ENCODE assay signal across 8 cellular contexts in the genomic region with DNA sequence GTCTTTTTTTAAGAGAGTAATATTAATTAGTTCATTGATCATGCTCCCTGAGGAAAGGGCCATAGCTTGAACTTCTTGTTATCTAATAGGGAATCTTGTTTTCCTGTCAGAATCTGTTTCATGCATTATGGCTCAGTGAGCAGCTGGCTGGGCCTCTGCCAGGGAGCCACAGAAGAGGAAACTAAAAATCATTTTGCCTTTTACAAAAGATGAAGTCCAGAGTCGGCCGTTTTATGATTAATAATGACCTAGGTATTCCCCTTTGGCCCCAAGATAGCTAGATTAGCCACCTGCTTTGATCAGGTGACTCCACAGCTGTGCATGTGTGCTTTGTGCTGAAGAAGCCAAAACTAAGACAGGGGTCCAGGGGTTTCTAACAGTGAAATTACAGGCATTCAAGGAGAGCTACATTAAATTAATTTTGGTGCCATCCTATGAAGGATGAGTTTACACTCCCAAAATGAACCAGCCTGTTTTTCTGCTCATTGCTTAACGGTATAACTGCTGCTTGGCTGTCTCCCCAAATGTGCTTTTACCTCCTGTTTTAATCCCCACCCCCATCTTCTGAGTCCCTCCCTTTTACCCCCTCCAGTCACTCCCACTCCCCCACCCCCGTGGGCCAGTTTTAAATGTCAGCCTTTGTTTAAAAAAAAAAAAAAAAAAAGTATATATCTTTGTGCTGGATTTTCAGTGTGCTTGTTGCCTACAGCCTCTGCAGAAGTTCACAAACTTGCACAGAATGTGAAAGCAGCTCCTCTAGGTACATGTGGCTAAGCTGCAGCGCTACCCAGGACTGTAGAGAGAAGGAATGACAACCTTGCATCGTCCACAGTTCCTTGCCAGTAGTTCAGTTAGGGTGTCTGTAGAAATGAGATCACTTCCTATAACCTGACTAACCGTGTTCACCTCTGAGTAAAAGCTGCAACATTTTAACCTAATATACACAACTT.
DNase-seq lines count a peak whose midpoint lies in the region; ATAC-seq lines count a peak whose summit lies in the region.

No MANE protein-coding gene starts in this region.

- peaks cover 58% of the 10 kb centered on the region for H3K4me1 Mint-ChIP-seq in activated T-helper 1 cell treated with anti-CD3 and anti-CD28 coated beads, Interleukin-12 subunit alpha, Interleukin-12 subunit beta, Interleukin-2, Interleukin-4 antibody, amounts not matched to agents 30 ng/mL and 10 ng/mL and 1 ng/mL, durations not matched to agents 14 hours and 24 hours and 36 hours (ENCODE audit: low read depth)
- peaks cover 17 to 22% of the 10 kb centered on the region in 2 donors for H3K4me1 Mint-ChIP-seq in effector memory CD8-positive, alpha-beta T cell (ENCODE audit: low read depth in 2 of 2)

- H3K27ac Mint-ChIP-seq in activated T-helper 1 cell treated with anti-CD3 and anti-CD28 coated beads, Interleukin-12 subunit alpha, Interleukin-12 subunit beta, Interleukin-2, Interleukin-4 antibody, amounts not matched to agents 30 ng/mL and 10 ng/mL and 1 ng/mL, durations not matched to agents 14 hours and 24 hours and 36 hours, result peak overlapping the region; percentile 86
- peak overlapping the region in 1 of 2 donors; percentile 62 for H3K27ac Mint-ChIP-seq in effector memory CD8-positive, alpha-beta T cell

- no peaks in the 10 kb centered on the region for H3K27me3 ChIP-seq in muscle layer of duodenum (ENCODE audit: low read depth, low read length)

- peak; percentile 47 for ATAC-seq in GM21447 (IDR thresholded peaks at IDR 0.05; ENCODE audit: unreplicated experiment)
- no peak for ATAC-seq in effector memory CD8-positive, alpha-beta T cell (replicated peaks)

- no peak overlapping the region for H3K4me3 ChIP-seq in muscle layer of duodenum (ENCODE audit: low read depth in 1 of 2, low read length in 2 of 2)

- H3K4me1 ChIP-seq in muscle layer of duodenum (ENCODE audit: control insufficient read depth in 1 of 2, insufficient read depth in 2 of 2, low read length in 2 of 2), result peaks cover 13 to 32% of the 10 kb centered on the region in 2 donors

- peaks cover 5% of the 10 kb centered on the region for H3K9me3 Mint-ChIP-seq in activated T-helper 1 cell treated with anti-CD3 and anti-CD28 coated beads, Interleukin-12 subunit alpha, Interleukin-12 subunit beta, Interleukin-2, Interleukin-4 antibody, amounts not matched to agents 30 ng/mL and 10 ng/mL and 1 ng/mL, durations not matched to agents 14 hours and 24 hours and 36 hours
- no peaks in the 10 kb centered on the region for H3K9me3 Mint-ChIP-seq in effector memory CD8-positive, alpha-beta T cell

- DNase-seq in SKM-1 treated with dmso at 0.1 percent for 144 hours (lab: John Stamatoyannopoulos, UW; ENCODE audit: unreplicated experiment) (peak; percentile 33), SKM-1 (lab: John Stamatoyannopoulos, UW; ENCODE audit: unreplicated experiment) (no peak), HK-2 (ENCODE audit: unreplicated experiment) (peak; percentile 21)
- DNase-seq in activated T-helper 1 cell treated with anti-CD3 and anti-CD28 coated beads, Interleukin-12 subunit alpha, Interleukin-12 subunit beta, Interleukin-2, Interleukin-4 antibody, amounts not matched to agents 30 ng/mL and 10 ng/mL and 1 ng/mL, durations not matched to agents 14 hours and 24 hours and 36 hours (ENCODE audit: low spot score), result peak; percentile 34
- no peak for DNase-seq in NK-92 treated with Interleukin-12 subunit alpha and Interleukin-12 subunit beta, amount 100 ng/mL, for 24 hours (lab: John Stamatoyannopoulos, UW)
- no peak for DNase-seq in effector memory CD8-positive, alpha-beta T cell

- H3K9me3 ChIP-seq in muscle layer of duodenum (ENCODE audit: control insufficient read depth in 1 of 2, low read length in 2 of 2), result no peaks in the 10 kb centered on the region

- H3K27me3 Mint-ChIP-seq in activated T-helper 1 cell treated with anti-CD3 and anti-CD28 coated beads, Interleukin-12 subunit alpha, Interleukin-12 subunit beta, Interleukin-2, Interleukin-4 antibody, amounts not matched to agents 30 ng/mL and 10 ng/mL and 1 ng/mL, durations not matched to agents 14 hours and 24 hours and 36 hours (ENCODE audit: insufficient read depth), result peaks cover 4% of the 10 kb centered on the region
- H3K27me3 Mint-ChIP-seq in effector memory CD8-positive, alpha-beta T cell, result no peaks in the 10 kb centered on the region

- H3K36me3 ChIP-seq in muscle layer of duodenum (ENCODE audit: control insufficient read depth in 1 of 2, insufficient read depth in 2 of 2, low read length in 2 of 2), result no peaks in the 10 kb centered on the region

- peaks cover 4% of the 10 kb centered on the region for H3K36me3 Mint-ChIP-seq in activated T-helper 1 cell treated with anti-CD3 and anti-CD28 coated beads, Interleukin-12 subunit alpha, Interleukin-12 subunit beta, Interleukin-2, Interleukin-4 antibody, amounts not matched to agents 30 ng/mL and 10 ng/mL and 1 ng/mL, durations not matched to agents 14 hours and 24 hours and 36 hours (ENCODE audit: low read depth)
- peaks cover 7% of the 10 kb centered on the region for H3K36me3 Mint-ChIP-seq in effector memory CD8-positive, alpha-beta T cell (ENCODE audit: insufficient read depth)

- peak overlapping the region; percentile 21 for H3K27ac ChIP-seq in muscle layer of duodenum (ENCODE audit: low read length)

- intact Hi-C loops in activated T-helper 1 cell treated with anti-CD3 and anti-CD28 coated beads, Interleukin-12 subunit alpha, Interleukin-12 subunit beta, Interleukin-2, Interleukin-4 antibody, amounts not matched to agents 30 ng/mL and 10 ng/mL and 1 ng/mL, durations not matched to agents 14 hours and 24 hours and 36 hours (cut with micrococcal nuclease), result no loop called here

- H3K4me3 Mint-ChIP-seq in activated T-helper 1 cell treated with anti-CD3 and anti-CD28 coated beads, Interleukin-12 subunit alpha, Interleukin-12 subunit beta, Interleukin-2, Interleukin-4 antibody, amounts not matched to agents 30 ng/mL and 10 ng/mL and 1 ng/mL, durations not matched to agents 14 hours and 24 hours and 36 hours, result peak overlapping the region; percentile 48
- no peak overlapping the region for H3K4me3 Mint-ChIP-seq in effector memory CD8-positive, alpha-beta T cell

Comparison
In these comparisons a context has a peak if more than half of its experiments do, and no peak if none do; other contexts are left out.
1. DNase-seq: peak in SKM-1 treated with dmso at 0.1 percent for 144 hours (single experiment), HK-2 (single experiment) and activated T-helper 1 cell treated with anti-CD3 and anti-CD28 coated beads, Interleukin-12 subunit alpha, Interleukin-12 subunit beta, Interleukin-2, Interleukin-4 antibody, amounts not matched to agents 30 ng/mL and 10 ng/mL and 1 ng/mL, durations not matched to agents 14 hours and 24 hours and 36 hours (single experiment); none in SKM-1 (single experiment), NK-92 treated with Interleukin-12 subunit alpha and Interleukin-12 subunit beta, amount 100 ng/mL, for 24 hours (single experiment) and effector memory CD8-positive, alpha-beta T cell (0 of 3).